In genomic region chr16:4117250-4117578, GRCh38 we compare ENCODE assay signal across 8 cellular contexts. TPM values are rescaled to one million over a fixed set of nuclear protein-coding genes. Genes with fewer than 3 reads are reported as not detected.
DNase-seq lines count a peak whose midpoint lies in the region; ATAC-seq, FAIRE-seq and TF ChIP-seq lines count a peak whose summit lies in the region.

No MANE protein-coding gene starts in this region.

- no peaks in the 10 kb centered on the region for H3K36me3 ChIP-seq in HEK293 (ENCODE audit: control insufficient read depth in 2 of 2, insufficient read depth in 1 of 2, low read length in 2 of 2)
- no peaks in the 10 kb centered on the region for H3K36me3 ChIP-seq in smooth muscle cell (ENCODE audit: low read depth)

- no peaks in the 10 kb centered on the region for H4K20me1 ChIP-seq in smooth muscle cell (ENCODE audit: low read depth)

- peaks cover 11% of the 10 kb centered on the region for H3K79me2 ChIP-seq in smooth muscle cell (ENCODE audit: low read depth)

- no peaks in the 10 kb centered on the region for H3K9me3 Mint-ChIP-seq in WTC11

- no peaks in the 10 kb centered on the region for H3K27me3 ChIP-seq in smooth muscle cell (ENCODE audit: low read depth)

- H3F3A ChIP-seq in smooth muscle cell (ENCODE audit: low read depth) = no peaks in the 10 kb centered on the region

- peaks cover 31% of the 10 kb centered on the region for H3K4me1 Mint-ChIP-seq in WTC11

- H3K4me1 ChIP-seq in HEK293 (ENCODE audit: control insufficient read depth, insufficient read depth, low read length) = peaks cover 7% of the 10 kb centered on the region; the same call in 1 of the 2 replicates
- H3K4me1 ChIP-seq in smooth muscle cell (ENCODE audit: low read depth) = peaks cover 14% of the 10 kb centered on the region

- POLR2A ChIA-PET in HEK293 (lab: Yijun Ruan, JAX) (no interaction called here), WTC11 (lab: Charles Lee) (no interaction called here)

- peaks cover 3% of the 10 kb centered on the region; the same call in 1 of the 2 replicates for H3K36me3 Mint-ChIP-seq in WTC11

- no peak for TF ChIP-seq CTCF in HEK293 (tag by site-specific recombination; IDR thresholded peaks at IDR 0.05)
- no peak for TF ChIP-seq CTCF in WTC11 (IDR thresholded peaks at IDR 0.05)
- TF ChIP-seq CTCF in smooth muscle cell (IDR thresholded peaks at IDR 0.05; ENCODE audit: borderline replicate concordance, insufficient read depth, poor library complexity, severe bottlenecking) = no peak

- no peak for TF ChIP-seq POLR2A in GM12892 (IDR thresholded peaks at IDR 0.05; ENCODE audit: low read depth, low read length)

- no peak overlapping the region for H3K27ac Mint-ChIP-seq in WTC11

- peak overlapping the region; percentile 79 for H3K4me3 Mint-ChIP-seq in WTC11

- peak overlapping the region; percentile 90 for H2AFZ ChIP-seq in smooth muscle cell (ENCODE audit: low read depth)

- H3K9ac ChIP-seq in smooth muscle cell (ENCODE audit: low read depth) = no peak overlapping the region

- ATAC-seq in WTC11 (no peak), GM18907 (IDR thresholded peaks at IDR 0.05; ENCODE audit: unreplicated experiment) (no peak)

- peaks cover 32% of the 10 kb centered on the region for H3K27me3 Mint-ChIP-seq in WTC11 (ENCODE audit: low read depth)

- CTCF ChIA-PET in HEK293 (lab: Yijun Ruan, JAX) (interaction anchor here (0.6 kb wide), 1 partner anchor 129 kb away, joined by 3 read pairs; no protein-coding TSS in a partner anchor), WTC11 (lab: Charles Lee) (no interaction called here)

- H3K9me3 ChIP-seq in HEK293 (ENCODE audit: control insufficient read depth, insufficient read depth, low read depth, low read length) (no peaks in the 10 kb centered on the region), smooth muscle cell (replicated peaks; ENCODE audit: low read depth) (no peaks in the 10 kb centered on the region)

- no peak for DNase-seq in WTC11 (ENCODE audit: low spot score)
- DNase-seq in smooth muscle cell (lab: John Stamatoyannopoulos, UW; ENCODE audit: unreplicated experiment) = no peak
- DNase-seq in GM12892 (ENCODE audit: insufficient read length) = no peak
- DNase-seq in activated gamma-delta T cell (lab: John Stamatoyannopoulos, UW) = no peak
- DNase-seq in T-helper 9 cell = no peak

- 90% methylated on average over 12 of the region's 12 CpGs for WGBS in smooth muscle cell (ENCODE audit: low lambda C conversion rate)

- no peak overlapping the region; the same call in 1 of the 2 replicates for H3K27ac ChIP-seq in HEK293 (ENCODE audit: extremely low read depth, low read depth, low read length)
- no peak overlapping the region for H3K27ac ChIP-seq in smooth muscle cell (ENCODE audit: low read depth)

- FAIRE-seq in GM12892 (lab: Jason Lieb, UNC) = no peak

- peak overlapping the region; percentile 87 for H3K4me2 ChIP-seq in smooth muscle cell

- no peak overlapping the region for H3K4me3 ChIP-seq in HEK293 (ENCODE audit: low read depth, low read length)
- H3K4me3 ChIP-seq in iPS-11a (ENCODE audit: low read depth, low read length) = peak overlapping the region; percentile 43
- H3K4me3 ChIP-seq in smooth muscle cell = peak overlapping the region; percentile 66

TF ChIP-seq in HEK293, 187 proteins besides CTCF, POLR2A, EP300 and RAD21:
- TF ChIP-seq ZNF146 (tag by site-specific recombination; IDR thresholded peaks at IDR 0.05) (peak; percentile 86), ZNF223 (tag by site-specific recombination; IDR thresholded peaks at IDR 0.05) (no peak)

TF ChIP-seq in WTC11, 78 proteins besides CTCF, POLR2A, EP300 and RAD21:
- no peak for TF ChIP-seq NFE2L1 (CRISPR knock-in tag; IDR thresholded peaks at IDR 0.05)
- TF ChIP-seq JAZF1 (CRISPR knock-in tag; IDR thresholded peaks at IDR 0.05) = no peak
- no peak for TF ChIP-seq ERG (CRISPR knock-in tag; IDR thresholded peaks at IDR 0.05)
- no peak for TF ChIP-seq RELA (CRISPR knock-in tag; IDR thresholded peaks at IDR 0.05; ENCODE audit: borderline replicate concordance)
- TF ChIP-seq FOXK1 (CRISPR knock-in tag; IDR thresholded peaks at IDR 0.05) = no peak
- TF ChIP-seq JUN (CRISPR knock-in tag; IDR thresholded peaks at IDR 0.05) = no peak
- TF ChIP-seq, protein P1, sequence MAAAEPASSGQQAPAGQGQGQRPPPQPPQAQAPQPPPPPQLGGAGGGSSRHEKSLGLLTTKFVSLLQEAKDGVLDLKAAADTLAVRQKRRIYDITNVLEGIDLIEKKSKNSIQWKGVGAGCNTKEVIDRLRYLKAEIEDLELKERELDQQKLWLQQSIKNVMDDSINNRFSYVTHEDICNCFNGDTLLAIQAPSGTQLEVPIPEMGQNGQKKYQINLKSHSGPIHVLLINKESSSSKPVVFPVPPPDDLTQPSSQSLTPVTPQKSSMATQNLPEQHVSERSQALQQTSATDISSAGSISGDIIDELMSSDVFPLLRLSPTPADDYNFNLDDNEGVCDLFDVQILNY (CRISPR knock-in tag; IDR thresholded peaks at IDR 0.05) = no peak
- TF ChIP-seq ZNF138 (CRISPR knock-in tag; conservative IDR thresholded peaks at IDR 0.05) = no peak
- TF ChIP-seq ZNF121 (CRISPR knock-in tag; IDR thresholded peaks at IDR 0.05) = no peak
- TF ChIP-seq TEAD4 (CRISPR knock-in tag; IDR thresholded peaks at IDR 0.05) = no peak
- no peak for TF ChIP-seq ZNF317 (CRISPR knock-in tag; IDR thresholded peaks at IDR 0.05; ENCODE audit: borderline replicate concordance, low read depth)
- no peak for TF ChIP-seq ZNF671 (CRISPR knock-in tag; IDR thresholded peaks at IDR 0.05)
- no peak for TF ChIP-seq HMGA2 (CRISPR knock-in tag; IDR thresholded peaks at IDR 0.05)
- TF ChIP-seq, protein P2, sequence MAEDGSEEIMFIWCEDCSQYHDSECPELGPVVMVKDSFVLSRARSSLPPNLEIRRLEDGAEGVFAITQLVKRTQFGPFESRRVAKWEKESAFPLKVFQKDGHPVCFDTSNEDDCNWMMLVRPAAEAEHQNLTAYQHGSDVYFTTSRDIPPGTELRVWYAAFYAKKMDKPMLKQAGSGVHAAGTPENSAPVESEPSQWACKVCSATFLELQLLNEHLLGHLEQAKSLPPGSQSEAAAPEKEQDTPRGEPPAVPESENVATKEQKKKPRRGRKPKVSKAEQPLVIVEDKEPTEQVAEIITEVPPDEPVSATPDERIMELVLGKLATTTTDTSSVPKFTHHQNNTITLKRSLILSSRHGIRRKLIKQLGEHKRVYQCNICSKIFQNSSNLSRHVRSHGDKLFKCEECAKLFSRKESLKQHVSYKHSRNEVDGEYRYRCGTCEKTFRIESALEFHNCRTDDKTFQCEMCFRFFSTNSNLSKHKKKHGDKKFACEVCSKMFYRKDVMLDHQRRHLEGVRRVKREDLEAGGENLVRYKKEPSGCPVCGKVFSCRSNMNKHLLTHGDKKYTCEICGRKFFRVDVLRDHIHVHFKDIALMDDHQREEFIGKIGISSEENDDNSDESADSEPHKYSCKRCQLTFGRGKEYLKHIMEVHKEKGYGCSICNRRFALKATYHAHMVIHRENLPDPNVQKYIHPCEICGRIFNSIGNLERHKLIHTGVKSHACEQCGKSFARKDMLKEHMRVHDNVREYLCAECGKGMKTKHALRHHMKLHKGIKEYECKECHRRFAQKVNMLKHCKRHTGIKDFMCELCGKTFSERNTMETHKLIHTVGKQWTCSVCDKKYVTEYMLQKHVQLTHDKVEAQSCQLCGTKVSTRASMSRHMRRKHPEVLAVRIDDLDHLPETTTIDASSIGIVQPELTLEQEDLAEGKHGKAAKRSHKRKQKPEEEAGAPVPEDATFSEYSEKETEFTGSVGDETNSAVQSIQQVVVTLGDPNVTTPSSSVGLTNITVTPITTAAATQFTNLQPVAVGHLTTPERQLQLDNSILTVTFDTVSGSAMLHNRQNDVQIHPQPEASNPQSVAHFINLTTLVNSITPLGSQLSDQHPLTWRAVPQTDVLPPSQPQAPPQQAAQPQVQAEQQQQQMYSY (CRISPR knock-in tag; IDR thresholded peaks at IDR 0.05) = no peak

RNA-seq across cellular contexts. Expression of gene ADCY9, which starts 1.0 kb away (rescaled TPM):
- total RNA-seq in WTC11 (2021) (9.5 to 11.5 TPM (median 10.0 TPM) in 3 replicates), smooth muscle cell (6.0 and 8.9 TPM in 2 replicates)
- 5.2 and 7.2 TPM in 2 replicates for polyA plus RNA-seq in smooth muscle cell
- polyA plus RNA-seq in GM12892 (2012; ENCODE audit: missing spikeins) = 0.11 TPM
